Comparison of ENCODE assay signal across 11 cellular contexts in genomic region chr1:184223216-184223615, GRCh38.
A peak's percentile ranks its signal among the peaks of the same experiment; 100 is the strongest.
DNase-seq lines count a peak whose midpoint lies in the region; ATAC-seq, FAIRE-seq and TF ChIP-seq lines count a peak whose summit lies in the region.
"Had no signal": no experiment of that assay in that cellular context is flagged by ENCODE, and none has a peak within 500 bp of the region (broad histone marks: within the 10 kb centered on the region; RNA-seq: fewer than 3 reads in every experiment).

No MANE protein-coding gene starts in this region.

- intact Hi-C loops in dorsolateral prefrontal cortex (cut with DNase I) (loop anchor here (5.0 to 10.0 kb wide), 5 partner anchors 146 to 568 kb away; partner anchors contain the start of gene APOBEC4 (in 1 of the 2)), pancreas (cut with DNase I) (loop anchor here in 2 of 3 donors (5.0 to 10.0 kb wide), 2 partner anchors 146 to 148 kb away; no protein-coding TSS in a partner anchor)

- POLR2A ChIA-PET in HEK293 (lab: Yijun Ruan, JAX) = interaction anchor here (0.5 to 1.2 kb wide), 2 partner anchors 164 to 293 kb away, joined by 3 to 4 read pairs; partner anchors contain the start of gene C1orf21

- CTCF ChIA-PET in HEK293 (lab: Yijun Ruan, JAX) = interaction anchor here (0.6 to 2.7 kb wide), 16 partner anchors 10 to 569 kb away, joined by 3 to 10 read pairs (median 4); no protein-coding TSS in a partner anchor

- no peak overlapping the region for H3K27ac ChIP-seq in HEK293 (ENCODE audit: extremely low read depth, low read depth, low read length)
- H3K27ac ChIP-seq in dorsolateral prefrontal cortex = peak overlapping the region in 3 of 59 donors; percentile 1 to 41 (median 25)
- H3K27ac ChIP-seq in pancreas = no peak overlapping the region
- H3K27ac ChIP-seq: colonic mucosa, esophagus muscularis mucosa, SJSA1 had no signal

- H3K4me1 ChIP-seq in HEK293 (ENCODE audit: control insufficient read depth, insufficient read depth, low read length) = no peaks in the 10 kb centered on the region
- no peaks in the 10 kb centered on the region for H3K4me1 ChIP-seq in pancreas
- H3K4me1 ChIP-seq: colonic mucosa, SJSA1 had no signal

- peak; percentile 14 for DNase-seq in activated naive CD4-positive, alpha-beta T cell treated with anti-CD3 and anti-CD28 coated beads, Interleukin-2, amount 50 U/mL, for 16 hours
- DNase-seq in activated naive CD4-positive, alpha-beta T cell (lab: John Stamatoyannopoulos, UW) = no peak
- DNase-seq in dorsolateral prefrontal cortex (peak in 2 of 10 donors; percentile 13 to 45), pancreas (peak in 1 of 6 donors; percentile 28), NOMO-1 (lab: John Stamatoyannopoulos, UW; ENCODE audit: unreplicated experiment in 2 of 2) (no peak), amniotic stem cell (lab: John Stamatoyannopoulos, UW) (no peak)

- no peak for FAIRE-seq in pancreas (lab: Jason Lieb, UNC)

- no peaks in the 10 kb centered on the region for H3K27me3 ChIP-seq in dorsolateral prefrontal cortex
- no peaks in the 10 kb centered on the region for H3K27me3 ChIP-seq in pancreas
- H3K27me3 ChIP-seq: colonic mucosa, esophagus muscularis mucosa, SJSA1 had no signal

- no peak for TF ChIP-seq CTCF in HEK293 (tag by site-specific recombination; IDR thresholded peaks at IDR 0.05)
- no peak for TF ChIP-seq CTCF in dorsolateral prefrontal cortex (IDR thresholded peaks at IDR 0.05 in 54 of 56, conservative IDR thresholded peaks at IDR 0.05 in 2 of 56; ENCODE audit: low read depth in 1 of 56, partially characterized antibody in 56 of 56)
- TF ChIP-seq CTCF in pancreas (IDR thresholded peaks at IDR 0.05) = no peak

- H3K36me3 ChIP-seq in HEK293 (ENCODE audit: control insufficient read depth in 2 of 2, insufficient read depth in 1 of 2, low read length in 2 of 2) (no peaks in the 10 kb centered on the region), pancreas (no peaks in the 10 kb centered on the region)
- H3K36me3 ChIP-seq: colonic mucosa, esophagus muscularis mucosa, SJSA1 had no signal

- peak in 3 of 4 donors; percentile 46 to 62 (median 50) for ATAC-seq in pancreas
- no peak for ATAC-seq in GM18520 (IDR thresholded peaks at IDR 0.05; ENCODE audit: unreplicated experiment)

- H3K9me3 ChIP-seq in HEK293 (ENCODE audit: control insufficient read depth, insufficient read depth, low read depth, low read length) (no peaks in the 10 kb centered on the region), pancreas (no peaks in the 10 kb centered on the region)
- H3K9me3 ChIP-seq: colonic mucosa, esophagus muscularis mucosa, SJSA1 had no signal

- 63 to 68% methylated on average over 11 of the region's 11 CpGs for WGBS in pancreas, 2 donors

- H3K4me3 ChIP-seq in HEK293 (ENCODE audit: low read depth, low read length) (no peak overlapping the region; the same call in none of the 2 replicates), dorsolateral prefrontal cortex (peak overlapping the region in 40 of 59 donors; percentile 5 to 58 (median 40)), pancreas (peak overlapping the region in 1 of 4 donors; percentile 3)
- H3K4me3 ChIP-seq: colonic mucosa, SJSA1 had no signal

TF ChIP-seq in HEK293, 187 proteins besides CTCF, POLR2A, EP300 and RAD21:
- TF ChIP-seq KLF8 (tag by site-specific recombination; IDR thresholded peaks at IDR 0.05) = no peak
- peak; percentile 36; the same call in 1 of the 2 replicates for TF ChIP-seq GLIS2 (tag by site-specific recombination; IDR thresholded peaks at IDR 0.05)
- TF ChIP-seq, protein P1, sequence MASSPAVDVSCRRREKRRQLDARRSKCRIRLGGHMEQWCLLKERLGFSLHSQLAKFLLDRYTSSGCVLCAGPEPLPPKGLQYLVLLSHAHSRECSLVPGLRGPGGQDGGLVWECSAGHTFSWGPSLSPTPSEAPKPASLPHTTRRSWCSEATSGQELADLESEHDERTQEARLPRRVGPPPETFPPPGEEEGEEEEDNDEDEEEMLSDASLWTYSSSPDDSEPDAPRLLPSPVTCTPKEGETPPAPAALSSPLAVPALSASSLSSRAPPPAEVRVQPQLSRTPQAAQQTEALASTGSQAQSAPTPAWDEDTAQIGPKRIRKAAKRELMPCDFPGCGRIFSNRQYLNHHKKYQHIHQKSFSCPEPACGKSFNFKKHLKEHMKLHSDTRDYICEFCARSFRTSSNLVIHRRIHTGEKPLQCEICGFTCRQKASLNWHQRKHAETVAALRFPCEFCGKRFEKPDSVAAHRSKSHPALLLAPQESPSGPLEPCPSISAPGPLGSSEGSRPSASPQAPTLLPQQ (tag by site-specific recombination; IDR thresholded peaks at IDR 0.05) = no peak
- TF ChIP-seq ZXDB (tag by site-specific recombination; IDR thresholded peaks at IDR 0.05) = no peak
- no peak for TF ChIP-seq EGR2 (tag by site-specific recombination; IDR thresholded peaks at IDR 0.05; ENCODE audit: low read depth)
- TF ChIP-seq, protein P2, sequence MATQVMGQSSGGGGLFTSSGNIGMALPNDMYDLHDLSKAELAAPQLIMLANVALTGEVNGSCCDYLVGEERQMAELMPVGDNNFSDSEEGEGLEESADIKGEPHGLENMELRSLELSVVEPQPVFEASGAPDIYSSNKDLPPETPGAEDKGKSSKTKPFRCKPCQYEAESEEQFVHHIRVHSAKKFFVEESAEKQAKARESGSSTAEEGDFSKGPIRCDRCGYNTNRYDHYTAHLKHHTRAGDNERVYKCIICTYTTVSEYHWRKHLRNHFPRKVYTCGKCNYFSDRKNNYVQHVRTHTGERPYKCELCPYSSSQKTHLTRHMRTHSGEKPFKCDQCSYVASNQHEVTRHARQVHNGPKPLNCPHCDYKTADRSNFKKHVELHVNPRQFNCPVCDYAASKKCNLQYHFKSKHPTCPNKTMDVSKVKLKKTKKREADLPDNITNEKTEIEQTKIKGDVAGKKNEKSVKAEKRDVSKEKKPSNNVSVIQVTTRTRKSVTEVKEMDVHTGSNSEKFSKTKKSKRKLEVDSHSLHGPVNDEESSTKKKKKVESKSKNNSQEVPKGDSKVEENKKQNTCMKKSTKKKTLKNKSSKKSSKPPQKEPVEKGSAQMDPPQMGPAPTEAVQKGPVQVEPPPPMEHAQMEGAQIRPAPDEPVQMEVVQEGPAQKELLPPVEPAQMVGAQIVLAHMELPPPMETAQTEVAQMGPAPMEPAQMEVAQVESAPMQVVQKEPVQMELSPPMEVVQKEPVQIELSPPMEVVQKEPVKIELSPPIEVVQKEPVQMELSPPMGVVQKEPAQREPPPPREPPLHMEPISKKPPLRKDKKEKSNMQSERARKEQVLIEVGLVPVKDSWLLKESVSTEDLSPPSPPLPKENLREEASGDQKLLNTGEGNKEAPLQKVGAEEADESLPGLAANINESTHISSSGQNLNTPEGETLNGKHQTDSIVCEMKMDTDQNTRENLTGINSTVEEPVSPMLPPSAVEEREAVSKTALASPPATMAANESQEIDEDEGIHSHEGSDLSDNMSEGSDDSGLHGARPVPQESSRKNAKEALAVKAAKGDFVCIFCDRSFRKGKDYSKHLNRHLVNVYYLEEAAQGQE (tag by site-specific recombination; IDR thresholded peaks at IDR 0.05) = no peak
- TF ChIP-seq ZSCAN30 (tag by site-specific recombination; IDR thresholded peaks at IDR 0.05) = no peak
- no peak for TF ChIP-seq ZNF785 (tag by site-specific recombination; IDR thresholded peaks at IDR 0.05)
- TF ChIP-seq, protein P3, sequence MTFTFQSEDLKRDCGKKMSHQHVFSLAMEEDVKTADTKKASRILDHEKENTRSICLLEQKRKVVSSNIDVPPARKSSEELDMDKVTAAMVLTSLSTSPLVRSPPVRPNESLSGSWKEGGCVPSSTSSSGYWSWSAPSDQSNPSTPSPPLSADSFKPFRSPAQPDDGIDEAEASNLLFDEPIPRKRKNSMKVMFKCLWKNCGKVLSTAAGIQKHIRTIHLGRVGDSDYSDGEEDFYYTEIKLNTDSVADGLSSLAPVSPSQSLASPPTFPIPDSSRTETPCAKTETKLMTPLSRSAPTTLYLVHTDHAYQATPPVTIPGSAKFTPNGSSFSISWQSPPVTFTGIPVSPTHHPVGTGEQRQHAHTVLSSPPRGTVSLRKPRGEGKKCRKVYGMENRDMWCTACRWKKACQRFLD (tag by site-specific recombination; IDR thresholded peaks at IDR 0.05) = no peak
- TF ChIP-seq ZNF629 (tag by site-specific recombination; IDR thresholded peaks at IDR 0.05) = no peak
- TF ChIP-seq ZNF175 (tag by site-specific recombination; IDR thresholded peaks at IDR 0.05) = no peak
- peak; percentile 73; the same call in 1 of the 2 replicates for TF ChIP-seq ZNF549 (tag by site-specific recombination; IDR thresholded peaks at IDR 0.05)
